ENCODE assay signal across 32 cellular contexts in genomic region chr4:28369504-28369903, GRCh38.
DNase-seq lines count a peak whose midpoint lies in the region; ATAC-seq, FAIRE-seq and TF ChIP-seq lines count a peak whose summit lies in the region.
"Had no signal": no experiment of that assay in that cellular context is flagged by ENCODE, and none has a peak within 500 bp of the region (broad histone marks: within the 10 kb centered on the region; RNA-seq: fewer than 3 reads in every experiment).

No MANE protein-coding gene starts in this region.

- H2AFZ ChIP-seq in Karpas-422 (ENCODE audit: low read length) = no peak overlapping the region

- no peak for ATAC-seq in GM21381 (IDR thresholded peaks at IDR 0.05; ENCODE audit: unreplicated experiment)
- ATAC-seq: CD8-positive, alpha-beta T cell; HCT116; left lung; right cardiac atrium; stimulated activated naive CD8-positive, alpha-beta T cell treated with anti-CD3 and anti-CD28 coated beads, Interleukin-15, Interleukin-2, amounts not matched to agents 100 U/mL and 50 U/mL, for 24 hours had no signal

- peak; percentile 74 for DNase-seq in ELR (ENCODE audit: low read depth)
- DNase-seq in RCC 7860 (ENCODE audit: low spot score) = peak; percentile 8
- peak; percentile 23 to 90 for DNase-seq in cardiac fibroblast (ENCODE audit: low read depth in 2 of 2)
- DNase-seq in kidney tubule cell (ENCODE audit: low spot score) = peak; percentile 31
- DNase-seq in Karpas-422 = no peak
- DNase-seq in SW480 (ENCODE audit: low spot score) = no peak
- DNase-seq: ACHN; activated CD4-positive, alpha-beta memory T cell treated with anti-CD3 and anti-CD28 coated beads for 36 hours; activated CD4-positive, CD25-positive, alpha-beta regulatory T cell treated with anti-CD3 and anti-CD28 coated beads, Interleukin-2, amount 50 U/mL, for 72 hours; activated naive CD4-positive, alpha-beta T cell treated with Interleukin-2 at 50 U/mL for 16 hours; adrenal gland; BE2C; CD8-positive, alpha-beta T cell; DMS 273 treated with DMSO at 0.1 percent for 48 hours; glutamatergic neuron; left lung; mesendoderm; MV-4-11; NCI-H1436 treated with DMSO at 0.1 percent for 48 hours; NCI-H446; NCI-H82; right cardiac atrium; spleen; stimulated activated CD4-positive, alpha-beta T cell treated with anti-CD3 and anti-CD28 coated beads, Interleukin-2, amount 100 ng/mL, for 24 hours; stimulated activated naive CD8-positive, alpha-beta T cell treated with anti-CD3 and anti-CD28 coated beads, Interleukin-15, Interleukin-2, amounts not matched to agents 100 U/mL and 50 U/mL, for 24 hours; T-helper 2 cell had no signal

- H3K36me3 ChIP-seq in Karpas-422 (ENCODE audit: insufficient read depth, low read length) = no peaks in the 10 kb centered on the region
- H3K36me3 ChIP-seq: adrenal gland, BE2C, left lung, spleen, thoracic aorta had no signal

- H3K79me2 ChIP-seq in Karpas-422 (ENCODE audit: low read length) = no peaks in the 10 kb centered on the region

- no peak overlapping the region for H3K4me2 ChIP-seq in Karpas-422 (ENCODE audit: low read depth, low read length, poor library complexity, severe bottlenecking)

- no peak overlapping the region for H3K27ac ChIP-seq in Karpas-422 (ENCODE audit: low read length)
- H3K27ac ChIP-seq: adrenal gland, left lung, SK-N-MC, spleen, thoracic aorta had no signal

- peaks cover 43% of the 10 kb centered on the region for H3K9me3 ChIP-seq in Karpas-422 (ENCODE audit: low read length)
- H3K9me3 ChIP-seq: adrenal gland, BE2C, left lung, thoracic aorta had no signal

- H3K4me3 ChIP-seq in cardiac fibroblast (replicated peaks in 1 of 2; ENCODE audit: low read depth in 2 of 2, low read length in 2 of 2) (no peak overlapping the region), Karpas-422 (ENCODE audit: low read length) (no peak overlapping the region)
- H3K4me3 ChIP-seq: adrenal gland, left lung, SK-N-MC, spleen, thoracic aorta had no signal

- no peaks in the 10 kb centered on the region for H4K20me1 ChIP-seq in Karpas-422 (ENCODE audit: insufficient read depth, low read depth, low read length)

- no peak for FAIRE-seq in RCC 7860 (lab: Jason Lieb, UNC)
- FAIRE-seq: GM12892, urothelium cell line had no signal

- no peaks in the 10 kb centered on the region for H3K4me1 ChIP-seq in Karpas-422 (ENCODE audit: low read length)
- H3K4me1 ChIP-seq: adrenal gland, BE2C, left lung, spleen had no signal

- H3K9me2 ChIP-seq in Karpas-422 (replicated peaks; ENCODE audit: insufficient read depth, low read length) = no peaks in the 10 kb centered on the region

- H3K9ac ChIP-seq in Karpas-422 (ENCODE audit: low read length) = no peak overlapping the region

- no peak for TF ChIP-seq CTCF in cardiac fibroblast (IDR thresholded peaks at IDR 0.05; ENCODE audit: low read depth, low read length)

- H3K27me3 ChIP-seq in Karpas-422 (ENCODE audit: low read length) = no peaks in the 10 kb centered on the region
- H3K27me3 ChIP-seq: adrenal gland, BE2C, left lung, spleen had no signal

Comparison
In these comparisons a context has a peak if more than half of its experiments do, and no peak if none do; other contexts are left out.
1. DNase-seq: peak in ELR (single experiment), RCC 7860 (single experiment), cardiac fibroblast (2 of 2) and kidney tubule cell (single experiment); none in Karpas-422 (single experiment) and SW480 (single experiment).